In genomic region chr5:53095931-53096525, GRCh38 we compare ENCODE assay signal across 9 cellular contexts. TPM values are rescaled to one million over a fixed set of nuclear protein-coding genes. Genes with fewer than 3 reads are reported as not detected.
DNase-seq lines count a peak whose midpoint lies in the region; ATAC-seq and TF ChIP-seq lines count a peak whose summit lies in the region.
"Had no signal": no experiment of that assay in that cellular context is flagged by ENCODE, and none has a peak within 500 bp of the region (broad histone marks: within the 10 kb centered on the region; RNA-seq: fewer than 3 reads in every experiment).

No MANE protein-coding gene starts in this region.

- no peak overlapping the region for H3K27ac ChIP-seq in liver (ENCODE audit: low read depth in 1 of 2, low read length in 2 of 2)
- H3K27ac ChIP-seq: skin epidermis had no signal

- H3K9ac ChIP-seq in liver (ENCODE audit: low read depth in 1 of 2, low read length in 2 of 2), result no peak overlapping the region

- TF ChIP-seq RAD21 in liver (IDR thresholded peaks at IDR 0.05), result peak; percentile 82 to 90

- no peaks in the 10 kb centered on the region for H3K9me3 ChIP-seq in liver (ENCODE audit: control insufficient read depth in 4 of 4, low read length in 3 of 4)

- DNase-seq in NCI-H2081 (lab: John Stamatoyannopoulos, UW) (peak; percentile 21 to 25), NCI-H2081 treated with DMSO at 0.1 percent for 48 hours (lab: John Stamatoyannopoulos, UW) (no peak), NCI-H2029 treated with DMSO at 0.1 percent for 48 hours (lab: John Stamatoyannopoulos, UW) (peak; percentile 71), cerebellar cortex (ENCODE audit: low spot score) (peak; percentile 67)
- peak; percentile 54 for DNase-seq in activated CD4-positive, CD25-positive, alpha-beta regulatory T cell treated with anti-CD3 and anti-CD28 coated beads, Interleukin-2, amount 50 U/mL, for 72 hours
- peak; percentile 69 for DNase-seq in stimulated activated CD8-positive, alpha-beta memory T cell treated with anti-CD3 and anti-CD28 coated beads, Interleukin-12 subunit alpha, Interleukin-12 subunit beta, amount 100 ng/mL, for 1 hour (ENCODE audit: low read depth)

- TF ChIP-seq CTCF in liver (IDR thresholded peaks at IDR 0.05; ENCODE audit: low read depth, low read length, missing input control), result peak; percentile 79

- H3K36me3 ChIP-seq in liver (ENCODE audit: control insufficient read depth in 4 of 4, insufficient read depth in 3 of 4, low read depth in 1 of 4, low read length in 3 of 4), result peaks cover 2 to 32% (median 28%) of the 10 kb centered on the region in 4 donors

- H3K4me1 ChIP-seq in liver (ENCODE audit: control insufficient read depth in 4 of 4, insufficient read depth in 4 of 4, low read length in 3 of 4), result no peaks in the 10 kb centered on the region

- ATAC-seq in HG02759 (IDR thresholded peaks at IDR 0.05; ENCODE audit: unreplicated experiment), result peak; percentile 86

- no peak overlapping the region for H3K4me3 ChIP-seq in liver (ENCODE audit: low read depth in 1 of 3, low read length in 3 of 3)
- H3K4me3 ChIP-seq: skin epidermis had no signal

- H3K27me3 ChIP-seq in liver (ENCODE audit: control insufficient read depth in 4 of 4, insufficient read depth in 4 of 4, low read length in 3 of 4), result no peaks in the 10 kb centered on the region

- 10% methylated on average over 3 of the region's 3 CpGs for WGBS in liver

TF ChIP-seq in liver, 16 proteins besides CTCF, POLR2A, EP300 and RAD21:
- TF ChIP-seq HNF4A (conservative IDR thresholded peaks at IDR 0.05), result no peak
- no peak for TF ChIP-seq JUND (IDR thresholded peaks at IDR 0.05)
- no peak for TF ChIP-seq MAX (IDR thresholded peaks at IDR 0.05)
- no peak for TF ChIP-seq ATF3 (IDR thresholded peaks at IDR 0.05)
- TF ChIP-seq FOXA2 (IDR thresholded peaks at IDR 0.05), result no peak
- TF ChIP-seq GABPA (IDR thresholded peaks at IDR 0.05 in 1 of 2, conservative IDR thresholded peaks at IDR 0.05 in 1 of 2), result no peak
- TF ChIP-seq NR2F2 (IDR thresholded peaks at IDR 0.05), result no peak
- TF ChIP-seq YY1 (IDR thresholded peaks at IDR 0.05), result no peak
- no peak for TF ChIP-seq EGR1 (IDR thresholded peaks at IDR 0.05; ENCODE audit: low read depth in 2 of 2)
- TF ChIP-seq FOXA1 (IDR thresholded peaks at IDR 0.05), result no peak
- TF ChIP-seq SP1 (IDR thresholded peaks at IDR 0.05), result no peak
- TF ChIP-seq ZBTB33 (IDR thresholded peaks at IDR 0.05), result no peak
- no peak for TF ChIP-seq TAF1 (conservative IDR thresholded peaks at IDR 0.05)

RNA-seq across cellular contexts. Expression of gene MOCS2, which starts 13.5 kb away (rescaled TPM):
- total RNA-seq in liver, result 10 to 100 TPM; 13.2 to 39.7 TPM
- polyA plus RNA-seq in liver, result 10 to 100 TPM; 38.4 to 58.5 TPM
